ENCODE assay signal across 18 cellular contexts in genomic region chr7:156438011-156438410, GRCh38.
A peak's percentile ranks its signal among the peaks of the same experiment; 100 is the strongest.
DNase-seq lines count a peak whose midpoint lies in the region; ATAC-seq, FAIRE-seq and TF ChIP-seq lines count a peak whose summit lies in the region.
"Had no signal": no experiment of that assay in that cellular context is flagged by ENCODE, and none has a peak within 500 bp of the region (broad histone marks: within the 10 kb centered on the region; RNA-seq: fewer than 3 reads in every experiment).

No MANE protein-coding gene starts in this region.

- intact Hi-C loops in Right ventricle myocardium inferior (cut with DNase I) = no loop called here

- H3K4me1 Mint-ChIP-seq in activated T-cell treated with anti-CD3 and anti-CD28 coated beads, Interleukin-2, amount 50 U/mL, for 4 hours (ENCODE audit: low read depth) = no peaks in the 10 kb centered on the region
- H3K4me1 Mint-ChIP-seq: CD4-positive, alpha-beta memory T cell had no signal

- no peak for FAIRE-seq in frontal cortex (lab: Jason Lieb, UNC)
- FAIRE-seq: A549, G401.6, GM12891, H54 had no signal

- H3K27me3 Mint-ChIP-seq in activated T-cell treated with anti-CD3 and anti-CD28 coated beads, Interleukin-2, amount 50 U/mL, for 4 hours (ENCODE audit: low read depth) = peaks cover 10% of the 10 kb centered on the region

- no peak for TF ChIP-seq CTCF in VCaP (conservative IDR thresholded peaks at IDR 0.05)

- ATAC-seq in activated T-cell treated with anti-CD3 and anti-CD28 coated beads, Interleukin-2, amount 50 U/mL, for 4 hours = no peak
- ATAC-seq in Right ventricle myocardium inferior = no peak
- ATAC-seq: A549, HCT116 had no signal

- H3K36me3 Mint-ChIP-seq in activated T-cell treated with anti-CD3 and anti-CD28 coated beads, Interleukin-2, amount 50 U/mL, for 4 hours (ENCODE audit: insufficient read depth) = no peaks in the 10 kb centered on the region
- H3K36me3 Mint-ChIP-seq: CD4-positive, alpha-beta memory T cell had no signal

- DNase-seq in DMS53 (lab: John Stamatoyannopoulos, UW) (peak; percentile 76), DMS79 (lab: John Stamatoyannopoulos, UW) (peak; percentile 53), NCI-H2029 treated with DMSO at 0.1 percent for 48 hours (lab: John Stamatoyannopoulos, UW) (peak; percentile 15), frontal cortex (ENCODE audit: low spot score in 2 of 2) (no peak), Right ventricle myocardium inferior (ENCODE audit: missing footprints) (no peak)
- DNase-seq in activated T-cell treated with anti-CD3 and anti-CD28 coated beads, Interleukin-2, amount 50 U/mL, for 4 hours = no peak
- DNase-seq: BE2C; CD4-positive, alpha-beta memory T cell; COR-L47; EL; GM23248 had no signal

- H3K9me3 Mint-ChIP-seq in activated T-cell treated with anti-CD3 and anti-CD28 coated beads, Interleukin-2, amount 50 U/mL, for 4 hours = no peaks in the 10 kb centered on the region

- H3K4me3 Mint-ChIP-seq in activated T-cell treated with anti-CD3 and anti-CD28 coated beads, Interleukin-2, amount 50 U/mL, for 4 hours = no peak overlapping the region
- H3K4me3 Mint-ChIP-seq: CD4-positive, alpha-beta memory T cell had no signal

- H3K27ac ChIP-seq in VCaP = peak overlapping the region; percentile 85
- H3K27ac ChIP-seq: A549, C4-2B, GM23248 had no signal

Comparison
In these comparisons a context has a peak if more than half of its experiments do, and no peak if none do; other contexts are left out.
1. DNase-seq: peak in DMS53 (single experiment), DMS79 (single experiment) and NCI-H2029 treated with DMSO at 0.1 percent for 48 hours (single experiment); none in activated T-cell treated with anti-CD3 and anti-CD28 coated beads, Interleukin-2, amount 50 U/mL, for 4 hours (single experiment), frontal cortex (0 of 2) and Right ventricle myocardium inferior (single experiment).